Comparison of ENCODE assay signal across 1 cellular context in the genomic region with DNA sequence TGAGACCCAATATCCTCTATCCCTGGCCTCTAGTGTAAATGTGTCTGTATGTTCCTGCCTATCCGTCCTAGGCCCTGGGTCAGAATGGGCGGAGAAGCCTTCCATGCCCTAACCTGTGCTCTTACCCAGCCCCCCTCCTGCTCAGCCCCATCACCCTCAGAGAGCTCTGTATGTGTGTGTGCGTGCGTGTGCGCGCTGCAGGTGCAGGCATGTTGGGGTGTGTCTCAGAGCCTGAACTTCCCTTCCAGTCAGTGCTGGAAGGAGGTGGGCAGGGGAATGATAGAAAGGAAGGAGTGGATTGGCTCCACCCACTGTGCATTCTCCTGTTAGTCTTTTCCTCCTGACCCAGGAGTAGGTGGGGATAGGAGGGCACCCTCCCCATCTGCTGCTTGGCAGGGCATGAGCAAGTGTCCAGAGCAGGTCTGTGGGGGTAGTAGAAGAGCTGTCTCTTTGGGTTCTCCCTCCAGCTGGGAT.
TF ChIP-seq lines count a peak whose summit lies in the region.

No MANE protein-coding gene starts in this region.

TF ChIP-seq in WTC11, 78 proteins besides CTCF, POLR2A, EP300 and RAD21 (continued from another document):
- no peak for TF ChIP-seq ZNF532 (CRISPR knock-in tag; IDR thresholded peaks at IDR 0.05; ENCODE audit: borderline replicate concordance)
- no peak for TF ChIP-seq NFE2L1 (CRISPR knock-in tag; IDR thresholded peaks at IDR 0.05)
- TF ChIP-seq ZBTB21 (CRISPR knock-in tag; IDR thresholded peaks at IDR 0.05; ENCODE audit: borderline replicate concordance), result no peak
- TF ChIP-seq, protein P1, sequence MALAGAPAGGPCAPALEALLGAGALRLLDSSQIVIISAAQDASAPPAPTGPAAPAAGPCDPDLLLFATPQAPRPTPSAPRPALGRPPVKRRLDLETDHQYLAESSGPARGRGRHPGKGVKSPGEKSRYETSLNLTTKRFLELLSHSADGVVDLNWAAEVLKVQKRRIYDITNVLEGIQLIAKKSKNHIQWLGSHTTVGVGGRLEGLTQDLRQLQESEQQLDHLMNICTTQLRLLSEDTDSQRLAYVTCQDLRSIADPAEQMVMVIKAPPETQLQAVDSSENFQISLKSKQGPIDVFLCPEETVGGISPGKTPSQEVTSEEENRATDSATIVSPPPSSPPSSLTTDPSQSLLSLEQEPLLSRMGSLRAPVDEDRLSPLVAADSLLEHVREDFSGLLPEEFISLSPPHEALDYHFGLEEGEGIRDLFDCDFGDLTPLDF (CRISPR knock-in tag; IDR thresholded peaks at IDR 0.05), result no peak
